27 cellular contexts compared by ENCODE assay signal in genomic region chr10:108141064-108141463, GRCh38.
"Had no signal": no experiment of that assay in that cellular context is flagged by ENCODE, and none has a peak within 500 bp of the region (broad histone marks: within the 10 kb centered on the region; RNA-seq: fewer than 3 reads in every experiment).

No MANE protein-coding gene starts in this region.

- FAIRE-seq: urothelium cell line had no signal

- H3K27me3 ChIP-seq: stomach, suprapubic skin, testis, thyroid gland, tibial artery, tibial nerve, transverse colon, upper lobe of left lung, upper lobe of right lung, uterus, vagina had no signal

- H3K36me3 ChIP-seq: stomach, suprapubic skin, thoracic aorta, thyroid gland, tibial artery, tibial nerve, transverse colon, upper lobe of left lung, upper lobe of right lung, uterus, vagina had no signal

- ATAC-seq: stimulated activated effector memory CD8-positive, alpha-beta T cell treated with anti-CD3 and anti-CD28 coated beads, Interleukin-12 subunit alpha, Interleukin-12 subunit beta, amount 100 ng/mL, for 72 hours; stimulated activated memory B cell treated with anti-CD40 and anti-IgM and Interleukin-4, amounts not matched to agents 10 μg/mL and 1 μg/mL and 100 μg/mL, for 72 hours; stimulated activated naive B cell treated with anti-CD40 and anti-IgM and Interleukin-4, amounts not matched to agents 10 μg/mL and 1 μg/mL and 100 μg/mL, for 72 hours; stimulated activated naive CD8-positive, alpha-beta T cell treated with anti-CD3 and anti-CD28 coated beads, Interleukin-15, amount 100 ng/mL, for 72 hours; stimulated activated naive CD8-positive, alpha-beta T cell treated with anti-CD3 and anti-CD28 coated beads, Interleukin-15, Interleukin-2, amounts not matched to agents 100 U/mL and 50 U/mL, for 24 hours; upper lobe of right lung had no signal

- DNase-seq: stimulated activated CD4-positive, alpha-beta T cell treated with anti-CD3 and anti-CD28 coated beads, Interleukin-2, amount 100 ng/mL, for 48 hours; stimulated activated CD4-positive, alpha-beta T cell treated with anti-CD3 and anti-CD28 coated beads, Interleukin-4, amount 100 ng/mL, for 1 hour; stimulated activated CD4-positive, alpha-beta T cell treated with anti-CD3 and anti-CD28 coated beads, Interleukin-4, amount 100 ng/mL, for 24 hours; stimulated activated CD4-positive, alpha-beta T cell treated with anti-CD3 and anti-CD28 coated beads, Interleukin-4, amount 100 ng/mL, for 4 hours; stimulated activated CD8-positive, alpha-beta memory T cell treated with anti-CD3 and anti-CD28 coated beads, Interleukin-4, amount 100 ng/mL, for 48 hours; stimulated activated naive B cell treated with anti-CD40 and anti-IgM and Interleukin-4, amounts not matched to agents 10 μg/mL and 1 μg/mL and 100 μg/mL, for 72 hours; stimulated activated naive CD4-positive, alpha-beta T cell; stimulated activated naive CD4-positive, alpha-beta T cell treated with Interleukin-2 at 50 U/mL for 16 hours; stimulated activated naive CD8-positive, alpha-beta T cell treated with anti-CD3 and anti-CD28 coated beads, Interleukin-15, amount 100 ng/mL, for 72 hours; stimulated activated naive CD8-positive, alpha-beta T cell treated with anti-CD3 and anti-CD28 coated beads, Interleukin-15, Interleukin-2, amounts not matched to agents 100 U/mL and 50 U/mL, for 24 hours; stomach; substantia nigra; testis; thyroid gland; tibial artery; transverse colon; trophoblast cell; upper lobe of left lung; upper lobe of right lung; uterus had no signal

- H3K9me3 ChIP-seq: testis, thoracic aorta, thyroid gland, tibial artery, transverse colon, upper lobe of right lung, uterus, vagina had no signal

- H3K4me1 ChIP-seq: stomach, suprapubic skin, testis, thyroid gland, tibial artery, tibial nerve, transverse colon, upper lobe of left lung, upper lobe of right lung, uterus, vagina had no signal

- H3K4me3 ChIP-seq: stomach, suprapubic skin, testis, thoracic aorta, thyroid gland, tibial artery, tibial nerve, transverse colon, upper lobe of left lung, upper lobe of right lung, uterus, vagina had no signal

- H3K27ac ChIP-seq: stomach, suprapubic skin, testis, thoracic aorta, thyroid gland, tibial artery, tibial nerve, transverse colon, upper lobe of left lung, upper lobe of right lung, uterus, vagina had no signal
